ENCODE assay signal across 1 cellular context in the genomic region with DNA sequence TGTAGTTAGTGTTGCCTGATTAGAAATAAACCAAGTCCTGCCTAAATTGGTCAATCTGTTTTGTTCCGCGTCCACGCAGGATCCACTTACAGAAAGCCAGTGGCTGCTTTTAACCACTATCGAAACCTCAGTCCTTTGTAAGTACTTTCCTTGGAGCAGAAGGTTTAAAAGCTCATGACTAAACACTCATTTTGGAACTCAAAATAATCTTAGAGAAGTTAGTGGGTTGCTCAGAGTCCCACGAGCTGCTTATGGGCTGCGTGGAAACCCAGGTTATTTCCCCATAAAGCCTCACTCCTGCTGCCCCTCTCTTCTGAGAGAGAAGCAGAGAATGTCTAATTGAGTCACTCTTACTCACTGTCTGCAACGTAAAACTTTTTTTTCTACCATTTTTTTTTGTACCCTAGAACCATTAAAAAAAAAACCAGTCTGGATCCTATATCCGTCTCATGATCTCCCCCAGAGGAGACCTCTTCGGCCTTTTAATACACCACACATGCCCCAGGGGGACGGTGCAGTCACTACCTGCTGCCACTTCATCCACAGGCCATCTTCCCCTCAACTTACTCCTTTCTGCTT.
TF ChIP-seq lines count a peak whose summit lies in the region.

No MANE protein-coding gene starts in this region.

TF ChIP-seq in GM23338, 12 proteins besides CTCF, POLR2A, EP300 and RAD21 (continued from another document):
- TF ChIP-seq, protein P1, sequence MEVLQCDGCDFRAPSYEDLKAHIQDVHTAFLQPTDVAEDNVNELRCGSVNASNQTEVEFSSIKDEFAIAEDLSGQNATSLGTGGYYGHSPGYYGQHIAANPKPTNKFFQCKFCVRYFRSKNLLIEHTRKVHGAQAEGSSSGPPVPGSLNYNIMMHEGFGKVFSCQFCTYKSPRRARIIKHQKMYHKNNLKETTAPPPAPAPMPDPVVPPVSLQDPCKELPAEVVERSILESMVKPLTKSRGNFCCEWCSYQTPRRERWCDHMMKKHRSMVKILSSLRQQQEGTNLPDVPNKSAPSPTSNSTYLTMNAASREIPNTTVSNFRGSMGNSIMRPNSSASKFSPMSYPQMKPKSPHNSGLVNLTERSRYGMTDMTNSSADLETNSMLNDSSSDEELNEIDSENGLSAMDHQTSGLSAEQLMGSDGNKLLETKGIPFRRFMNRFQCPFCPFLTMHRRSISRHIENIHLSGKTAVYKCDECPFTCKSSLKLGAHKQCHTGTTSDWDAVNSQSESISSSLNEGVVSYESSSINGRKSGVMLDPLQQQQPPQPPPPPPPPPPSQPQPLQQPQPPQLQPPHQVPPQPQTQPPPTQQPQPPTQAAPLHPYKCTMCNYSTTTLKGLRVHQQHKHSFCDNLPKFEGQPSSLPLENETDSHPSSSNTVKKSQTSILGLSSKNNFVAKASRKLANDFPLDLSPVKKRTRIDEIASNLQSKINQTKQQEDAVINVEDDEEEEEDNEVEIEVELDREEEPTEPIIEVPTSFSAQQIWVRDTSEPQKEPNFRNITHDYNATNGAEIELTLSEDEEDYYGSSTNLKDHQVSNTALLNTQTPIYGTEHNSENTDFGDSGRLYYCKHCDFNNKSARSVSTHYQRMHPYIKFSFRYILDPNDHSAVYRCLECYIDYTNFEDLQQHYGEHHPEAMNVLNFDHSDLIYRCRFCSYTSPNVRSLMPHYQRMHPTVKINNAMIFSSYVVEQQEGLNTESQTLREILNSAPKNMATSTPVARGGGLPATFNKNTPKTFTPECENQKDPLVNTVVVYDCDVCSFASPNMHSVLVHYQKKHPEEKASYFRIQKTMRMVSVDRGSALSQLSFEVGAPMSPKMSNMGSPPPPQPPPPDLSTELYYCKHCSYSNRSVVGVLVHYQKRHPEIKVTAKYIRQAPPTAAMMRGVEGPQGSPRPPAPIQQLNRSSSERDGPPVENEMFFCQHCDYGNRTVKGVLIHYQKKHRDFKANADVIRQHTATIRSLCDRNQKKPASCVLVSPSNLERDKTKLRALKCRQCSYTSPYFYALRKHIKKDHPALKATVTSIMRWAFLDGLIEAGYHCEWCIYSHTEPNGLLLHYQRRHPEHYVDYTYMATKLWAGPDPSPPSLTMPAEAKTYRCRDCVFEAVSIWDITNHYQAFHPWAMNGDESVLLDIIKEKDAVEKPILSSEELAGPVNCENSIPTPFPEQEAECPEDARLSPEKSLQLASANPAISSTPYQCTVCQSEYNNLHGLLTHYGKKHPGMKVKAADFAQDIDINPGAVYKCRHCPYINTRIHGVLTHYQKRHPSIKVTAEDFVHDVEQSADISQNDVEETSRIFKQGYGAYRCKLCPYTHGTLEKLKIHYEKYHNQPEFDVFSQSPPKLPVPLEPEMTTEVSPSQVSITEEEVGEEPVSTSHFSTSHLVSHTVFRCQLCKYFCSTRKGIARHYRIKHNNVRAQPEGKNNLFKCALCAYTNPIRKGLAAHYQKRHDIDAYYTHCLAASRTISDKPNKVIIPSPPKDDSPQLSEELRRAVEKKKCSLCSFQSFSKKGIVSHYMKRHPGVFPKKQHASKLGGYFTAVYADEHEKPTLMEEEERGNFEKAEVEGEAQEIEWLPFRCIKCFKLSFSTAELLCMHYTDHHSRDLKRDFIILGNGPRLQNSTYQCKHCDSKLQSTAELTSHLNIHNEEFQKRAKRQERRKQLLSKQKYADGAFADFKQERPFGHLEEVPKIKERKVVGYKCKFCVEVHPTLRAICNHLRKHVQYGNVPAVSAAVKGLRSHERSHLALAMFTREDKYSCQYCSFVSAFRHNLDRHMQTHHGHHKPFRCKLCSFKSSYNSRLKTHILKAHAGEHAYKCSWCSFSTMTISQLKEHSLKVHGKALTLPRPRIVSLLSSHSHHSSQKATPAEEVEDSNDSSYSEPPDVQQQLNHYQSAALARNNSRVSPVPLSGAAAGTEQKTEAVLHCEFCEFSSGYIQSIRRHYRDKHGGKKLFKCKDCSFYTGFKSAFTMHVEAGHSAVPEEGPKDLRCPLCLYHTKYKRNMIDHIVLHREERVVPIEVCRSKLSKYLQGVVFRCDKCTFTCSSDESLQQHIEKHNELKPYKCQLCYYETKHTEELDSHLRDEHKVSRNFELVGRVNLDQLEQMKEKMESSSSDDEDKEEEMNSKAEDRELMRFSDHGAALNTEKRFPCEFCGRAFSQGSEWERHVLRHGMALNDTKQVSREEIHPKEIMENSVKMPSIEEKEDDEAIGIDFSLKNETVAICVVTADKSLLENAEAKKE (CRISPR knock-in tag; IDR thresholded peaks at IDR 0.05), result no peak
- TF ChIP-seq, protein P2, sequence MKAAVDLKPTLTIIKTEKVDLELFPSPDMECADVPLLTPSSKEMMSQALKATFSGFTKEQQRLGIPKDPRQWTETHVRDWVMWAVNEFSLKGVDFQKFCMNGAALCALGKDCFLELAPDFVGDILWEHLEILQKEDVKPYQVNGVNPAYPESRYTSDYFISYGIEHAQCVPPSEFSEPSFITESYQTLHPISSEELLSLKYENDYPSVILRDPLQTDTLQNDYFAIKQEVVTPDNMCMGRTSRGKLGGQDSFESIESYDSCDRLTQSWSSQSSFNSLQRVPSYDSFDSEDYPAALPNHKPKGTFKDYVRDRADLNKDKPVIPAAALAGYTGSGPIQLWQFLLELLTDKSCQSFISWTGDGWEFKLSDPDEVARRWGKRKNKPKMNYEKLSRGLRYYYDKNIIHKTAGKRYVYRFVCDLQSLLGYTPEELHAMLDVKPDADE (IDR thresholded peaks at IDR 0.05), result no peak
- TF ChIP-seq EZH2phosphoT487 (IDR thresholded peaks at IDR 0.05; ENCODE audit: unreplicated experiment) (no peak), ZNF331 (CRISPR knock-in tag; IDR thresholded peaks at IDR 0.05; ENCODE audit: low read depth) (no peak), STAT1 (IDR thresholded peaks at IDR 0.05; ENCODE audit: unreplicated experiment) (no peak)
TF ChIP-seq in GM23338: peak in this region for 0.
